13 cellular contexts compared by ENCODE assay signal in the genomic region with DNA sequence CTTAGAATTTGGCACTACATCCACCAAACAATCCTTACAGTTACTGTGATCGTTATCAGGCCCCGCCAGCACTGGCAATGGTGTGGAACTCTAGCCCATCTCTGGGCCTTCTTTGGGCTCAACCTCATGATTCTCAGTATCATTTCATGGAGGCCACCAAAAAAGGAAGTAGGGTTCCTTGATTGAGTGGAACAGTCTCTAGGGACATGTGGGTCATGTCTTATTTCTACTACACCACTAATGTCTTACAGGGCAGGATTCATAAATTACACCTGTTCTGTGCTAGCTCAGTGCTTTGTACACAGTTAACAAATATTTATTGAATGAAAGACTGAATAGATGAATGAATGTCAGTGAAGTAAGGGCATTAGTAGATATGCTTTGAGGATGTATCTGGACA. TPM values are rescaled to one million over a fixed set of nuclear protein-coding genes. Genes with fewer than 3 reads are reported as not detected.
A peak's percentile ranks its signal among the peaks of the same experiment; 100 is the strongest.
DNase-seq lines count a peak whose midpoint lies in the region; ATAC-seq and TF ChIP-seq lines count a peak whose summit lies in the region.
"Had no signal": no experiment of that assay in that cellular context is flagged by ENCODE, and none has a peak within 500 bp of the region (broad histone marks: within the 10 kb centered on the region; RNA-seq: fewer than 3 reads in every experiment).

No MANE protein-coding gene starts in this region.

- no peak for TF ChIP-seq EP300 in gastroesophageal sphincter (IDR thresholded peaks at IDR 0.05)

- H3K27ac ChIP-seq in gastroesophageal sphincter: no peak overlapping the region
- H3K27ac ChIP-seq: ascending aorta, SJSA1 had no signal

- H3K36me3 ChIP-seq in gastroesophageal sphincter: peaks cover 24 to 100% of the 10 kb centered on the region in 2 donors

- H3K9me3 Mint-ChIP-seq in osteocyte (ENCODE audit: unreplicated experiment): no peaks in the 10 kb centered on the region

- no peaks in the 10 kb centered on the region for H3K4me1 ChIP-seq in gastroesophageal sphincter
- H3K4me1 ChIP-seq: ascending aorta had no signal

- H3K9me3 ChIP-seq in gastroesophageal sphincter: no peaks in the 10 kb centered on the region
- H3K9me3 ChIP-seq: ascending aorta, SJSA1 had no signal

- 89 to 92% methylated on average over 2 of the region's 2 CpGs for WGBS in gastroesophageal sphincter (ENCODE audit: low coverage in 1 of 2), 2 donors

- no peak for TF ChIP-seq POLR2A in gastroesophageal sphincter (IDR thresholded peaks at IDR 0.05)

- peak overlapping the region; percentile 4 for H3K27ac Mint-ChIP-seq in osteocyte (ENCODE audit: unreplicated experiment)
- H3K27ac Mint-ChIP-seq: activated CD8-positive, alpha-beta T cell treated with anti-CD3 and anti-CD28 coated beads, Interleukin-2, amount 10 ng/mL, durations not matched to agents 7 days and 5 days had no signal

- H3K4me3 Mint-ChIP-seq in osteocyte (ENCODE audit: unreplicated experiment): no peak overlapping the region
- H3K4me3 Mint-ChIP-seq: activated CD8-positive, alpha-beta T cell treated with anti-CD3 and anti-CD28 coated beads, Interleukin-2, amount 10 ng/mL, durations not matched to agents 7 days and 5 days had no signal

- peaks cover 64% of the 10 kb centered on the region for H3K36me3 Mint-ChIP-seq in osteocyte (ENCODE audit: unreplicated experiment)

- H3K4me3 ChIP-seq in gastroesophageal sphincter: no peak overlapping the region
- H3K4me3 ChIP-seq: ascending aorta, SJSA1 had no signal

- TF ChIP-seq CTCF in osteocyte (IDR thresholded peaks at IDR 0.05) (no peak), gastroesophageal sphincter (IDR thresholded peaks at IDR 0.05) (no peak)

- H3K4me1 Mint-ChIP-seq in osteocyte (ENCODE audit: unreplicated experiment): no peaks in the 10 kb centered on the region

- peak; percentile 95 for ATAC-seq in GM18909 (IDR thresholded peaks at IDR 0.05; ENCODE audit: poor library complexity, unreplicated experiment)
- peak; percentile 94 for ATAC-seq in GM21737 (IDR thresholded peaks at IDR 0.05; ENCODE audit: unreplicated experiment)
- ATAC-seq in HG03354 (IDR thresholded peaks at IDR 0.05; ENCODE audit: poor library complexity, severe bottlenecking, unreplicated experiment): peak; percentile 97
- no peak for ATAC-seq in gastroesophageal sphincter
- ATAC-seq: activated CD8-positive, alpha-beta T cell treated with anti-CD3 and anti-CD28 coated beads, Interleukin-2, amount 10 ng/mL, durations not matched to agents 7 days and 5 days had no signal

- no peaks in the 10 kb centered on the region for H3K27me3 Mint-ChIP-seq in osteocyte (ENCODE audit: unreplicated experiment)

- no peak for DNase-seq in osteocyte (ENCODE audit: extremely low spot score, unreplicated experiment)
- DNase-seq in NCI-H748 treated with DMSO at 0.1 percent for 48 hours (lab: John Stamatoyannopoulos, UW): no peak
- DNase-seq in NCI-H1694 treated with DMSO at 0.1 percent for 48 hours (lab: John Stamatoyannopoulos, UW): no peak
- DNase-seq: activated CD8-positive, alpha-beta T cell treated with anti-CD3 and anti-CD28 coated beads, Interleukin-2, amount 10 ng/mL, durations not matched to agents 7 days and 5 days; NCI-H2107; nucleus accumbens; stimulated activated CD4-positive, alpha-beta T cell treated with anti-CD3 and anti-CD28 coated beads, Interleukin-4, amount 100 ng/mL, for 1 hour had no signal

- H3K27me3 ChIP-seq in gastroesophageal sphincter: no peaks in the 10 kb centered on the region
- H3K27me3 ChIP-seq: ascending aorta, SJSA1 had no signal

RNA-seq across cellular contexts. Expression of a gene that starts 53.9 kb away (rescaled TPM):
- total RNA-seq in osteocyte (39.6 and 41.7 TPM in 2 replicates), gastroesophageal sphincter (10 to 100 TPM; 29.4 to 41.7 (median 31.7) TPM)

RNA-seq across cellular contexts. Expression of a gene that starts 54.2 kb away (rescaled TPM):
- 47.0 and 50.0 TPM in 2 replicates for total RNA-seq in osteocyte
- 10 to 100 TPM; 15.3 to 23.3 (median 20.8) TPM for total RNA-seq in gastroesophageal sphincter
